ENCODE assay signal across 1 cellular context in the genomic region with DNA sequence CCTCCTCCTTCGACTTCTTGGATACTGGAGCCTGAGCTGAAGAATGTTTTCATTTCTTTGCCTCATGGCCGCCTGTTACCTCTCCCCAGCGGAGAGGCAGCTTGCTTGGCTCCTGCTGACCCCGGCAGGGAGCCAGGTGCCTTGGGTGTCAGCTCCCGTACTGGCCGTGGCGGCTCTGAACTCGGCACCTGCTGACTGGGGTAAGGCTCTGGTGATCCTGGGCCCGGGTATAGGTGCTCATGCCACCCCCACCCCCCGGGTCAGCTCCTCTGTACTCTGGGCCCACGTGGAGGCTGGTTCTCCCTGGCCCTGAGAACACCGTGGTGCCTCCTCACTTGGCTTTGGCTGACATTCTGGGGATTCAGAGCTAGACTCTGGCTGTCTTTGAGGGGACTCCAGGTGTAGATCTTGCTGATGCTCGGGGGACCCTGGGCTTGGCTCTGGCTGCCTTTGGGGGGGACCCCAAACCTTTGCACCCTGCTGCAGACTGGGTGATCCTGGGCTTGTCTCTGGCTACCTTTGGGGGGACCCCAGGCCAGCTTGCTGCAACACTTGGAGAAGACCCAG. TPM values are rescaled to one million over a fixed set of nuclear protein-coding genes. Genes with fewer than 3 reads are reported as not detected.
"Had no signal": no experiment of that assay in that cellular context is flagged by ENCODE, and none has a peak within 500 bp of the region (broad histone marks: within the 10 kb centered on the region; RNA-seq: fewer than 3 reads in every experiment).

No MANE protein-coding gene starts in this region.

RNA-seq across cellular contexts. Expression of gene FLT4, which starts 22.6 kb away (rescaled TPM):
- total RNA-seq: GM12878 had no signal
